1 cellular context compared by ENCODE assay signal in the genomic region with DNA sequence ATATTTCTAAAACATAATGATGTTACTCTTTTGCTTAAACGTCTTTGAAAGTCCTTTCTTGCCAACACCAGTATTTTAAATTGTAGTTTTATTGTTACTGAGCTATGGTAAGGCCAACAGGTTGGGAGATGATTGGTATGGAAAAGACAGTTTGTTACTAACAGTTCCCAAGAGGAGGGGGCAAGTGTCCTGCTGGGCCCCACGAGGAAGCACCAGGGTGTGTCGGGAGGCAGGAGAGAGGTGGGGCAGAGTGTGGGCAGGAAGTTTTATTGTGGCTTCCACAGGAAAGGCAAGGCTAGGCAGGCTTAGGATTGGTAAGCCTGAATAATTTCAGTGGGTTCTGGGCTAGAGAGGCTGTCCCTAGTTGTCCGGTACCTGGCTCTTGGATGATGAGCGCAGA.
TF ChIP-seq lines count a peak whose summit lies in the region.

No MANE protein-coding gene starts in this region.

TF ChIP-seq in HCT116, 20 proteins besides CTCF, POLR2A, EP300 and RAD21 (continued from another document):
- TF ChIP-seq YY1 (IDR thresholded peaks at IDR 0.05; ENCODE audit: extremely low read depth, insufficient replicate concordance, low read depth, low read length) (no peak), ZNF274 (IDR thresholded peaks at IDR 0.05; ENCODE audit: low read depth, low read length) (no peak), CBX3 (IDR thresholded peaks at IDR 0.05; ENCODE audit: low read depth) (no peak), EZH2phosphoT487 (IDR thresholded peaks at IDR 0.05; ENCODE audit: borderline replicate concordance) (no peak)
